ENCODE assay signal across 22 cellular contexts in genomic region chr4:100278567-100278966, GRCh38.
"Had no signal": no experiment of that assay in that cellular context is flagged by ENCODE, and none has a peak within 500 bp of the region (broad histone marks: within the 10 kb centered on the region; RNA-seq: fewer than 3 reads in every experiment).

No MANE protein-coding gene starts in this region.

- H3K27me3 ChIP-seq: gastrocnemius medialis, ovary, transverse colon, upper lobe of right lung, uterus had no signal

- FAIRE-seq: endothelial cell of umbilical vein, islet of Langerhans, small intestine had no signal

- H3K9me3 ChIP-seq: gastrocnemius medialis, lower lobe of right lung, ovary, right lobe of liver, thoracic aorta, transverse colon, upper lobe of right lung, uterus had no signal

- H3K27ac ChIP-seq: coronary artery, gastrocnemius medialis, lower lobe of right lung, ovary, right lobe of liver, thoracic aorta, transverse colon, upper lobe of right lung, uterus had no signal

- H3K36me3 ChIP-seq: gastrocnemius medialis, lower lobe of right lung, ovary, right lobe of liver, thoracic aorta, transverse colon, upper lobe of right lung, uterus had no signal

- H3K4me3 ChIP-seq: coronary artery, gastrocnemius medialis, lower lobe of right lung, ovary, right lobe of liver, thoracic aorta, transverse colon, upper lobe of right lung, uterus had no signal

- ATAC-seq: gastrocnemius medialis; left ventricle myocardium superior; lower lobe of right lung; natural killer cell; right lobe of liver; stimulated activated naive B cell treated with anti-CD40 and anti-IgM and Interleukin-4, amounts not matched to agents 10 μg/mL and 1 μg/mL and 100 μg/mL, for 72 hours; upper lobe of right lung had no signal

- DNase-seq: dermis blood vessel endothelial cell; effector memory CD4-positive, alpha-beta T cell; gastrocnemius medialis; head of caudate nucleus; kidney glomerular epithelial cell; left ventricle myocardium superior; lower lobe of right lung; natural killer cell; occipital lobe; ovary; right lobe of liver; small intestine; stimulated activated CD4-positive, alpha-beta T cell treated with anti-CD3 and anti-CD28 coated beads, Interleukin-15, amount 100 ng/mL, for 24 hours; stimulated activated CD4-positive, alpha-beta T cell treated with anti-CD3 and anti-CD28 coated beads, Interleukin-2, amount 100 ng/mL, for 48 hours; stimulated activated naive B cell treated with anti-CD40 and anti-IgM and Interleukin-4, amounts not matched to agents 10 μg/mL and 1 μg/mL and 100 μg/mL, for 72 hours; transverse colon; upper lobe of right lung; uterus had no signal

- H3K4me1 ChIP-seq: lower lobe of right lung, right lobe of liver, transverse colon, upper lobe of right lung, uterus had no signal
